27 cellular contexts compared by ENCODE assay signal in the genomic region with DNA sequence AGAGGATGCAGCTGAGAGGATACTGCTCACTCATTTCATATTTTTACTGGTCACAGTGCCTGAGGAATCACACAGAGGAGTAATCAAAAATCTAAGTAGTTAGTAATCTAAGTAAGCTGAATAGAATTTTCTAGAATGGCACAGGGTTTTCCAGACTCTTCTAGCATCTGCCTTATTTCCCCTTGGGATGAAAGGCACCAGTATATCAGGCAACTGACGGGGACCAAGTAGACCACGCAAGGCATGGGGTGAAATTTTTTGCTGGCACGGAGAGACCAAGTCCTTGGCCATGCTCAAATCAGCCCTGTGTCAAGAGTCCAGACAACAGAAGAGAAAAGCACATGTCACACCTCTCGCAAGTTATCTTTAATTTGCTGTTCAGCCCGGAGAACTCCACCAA. TPM values are rescaled to one million over a fixed set of nuclear protein-coding genes. Genes with fewer than 3 reads are reported as not detected.
"Had no signal": no experiment of that assay in that cellular context is flagged by ENCODE, and none has a peak within 500 bp of the region (broad histone marks: within the 10 kb centered on the region; RNA-seq: fewer than 3 reads in every experiment).

No MANE protein-coding gene starts in this region.

- H3K27me3 ChIP-seq: foreskin keratinocyte, upper lobe of left lung had no signal

- H2AFZ ChIP-seq: parathyroid adenoma had no signal

- H3K4me3 Mint-ChIP-seq: activated CD4-positive, alpha-beta T cell treated with anti-CD3 and anti-CD28 coated beads, Interleukin-2, amount 10 ng/mL, durations not matched to agents 24 days and 14 days; activated T-cell treated with anti-CD3 and anti-CD28 coated beads, Interleukin-2, amount 50 U/mL, for 4 hours; brain; nephron; stimulated activated memory B cell treated with anti-CD40 and anti-IgM and Interleukin-4, amounts not matched to agents 10 μg/mL and 1 μg/mL and 100 μg/mL, for 72 hours; T-cell; T-helper 2 cell treated with Interferon-gamma antibody and Interleukin-4, amounts not matched to agents 5 μg/mL and 100 μg/mL, for 36 hours had no signal

- H3K4me3 ChIP-seq: thoracic aorta, upper lobe of left lung had no signal

- ATAC-seq: activated CD4-positive, CD25-positive, alpha-beta regulatory T cell treated with anti-CD3 and anti-CD28 coated beads, Interleukin-2, amount 50 U/mL, for 24 hours; activated T-cell treated with anti-CD3 and anti-CD28 coated beads, Interleukin-2, amount 50 U/mL, for 4 hours; foreskin keratinocyte; right cardiac atrium; stimulated activated memory B cell treated with anti-CD40 and anti-IgM and Interleukin-4, amounts not matched to agents 10 μg/mL and 1 μg/mL and 100 μg/mL, for 72 hours; T-cell had no signal

- H3K27ac Mint-ChIP-seq: activated CD4-positive, alpha-beta T cell treated with anti-CD3 and anti-CD28 coated beads, Interleukin-2, amount 10 ng/mL, durations not matched to agents 24 days and 14 days; nephron; stimulated activated memory B cell treated with anti-CD40 and anti-IgM and Interleukin-4, amounts not matched to agents 10 μg/mL and 1 μg/mL and 100 μg/mL, for 72 hours had no signal

- DNase-seq: activated CD4-positive, alpha-beta T cell treated with anti-CD3 and anti-CD28 coated beads, Interleukin-2, amount 10 ng/mL, durations not matched to agents 24 days and 14 days; activated CD8-positive, alpha-beta memory T cell treated with anti-CD3 and anti-CD28 coated beads for 24 hours; activated CD8-positive, alpha-beta memory T cell treated with anti-CD3 and anti-CD28 coated beads, Interleukin-2, amount 50 U/mL, for 4 hours; activated naive CD4-positive, alpha-beta T cell treated with Interleukin-2 at 50 U/mL for 16 hours; activated T-cell treated with anti-CD3 and anti-CD28 coated beads, Interleukin-2, amount 50 U/mL, for 4 hours; aorta; dermis blood vessel endothelial cell; effector CD8-positive, alpha-beta T cell; foreskin keratinocyte; kidney; mammary epithelial cell; midbrain; right cardiac atrium; stimulated activated CD4-positive, alpha-beta T cell treated with anti-CD3 and anti-CD28 coated beads, Interleukin-12 subunit alpha, Interleukin-12 subunit beta, amount 100 ng/mL, for 4 hours; T-cell; upper lobe of left lung had no signal

- H3K9me3 Mint-ChIP-seq: activated CD4-positive, alpha-beta T cell treated with anti-CD3 and anti-CD28 coated beads, Interleukin-2, amount 10 ng/mL, durations not matched to agents 24 days and 14 days; activated T-cell treated with anti-CD3 and anti-CD28 coated beads, Interleukin-2, amount 50 U/mL, for 4 hours; brain; nephron; stimulated activated memory B cell treated with anti-CD40 and anti-IgM and Interleukin-4, amounts not matched to agents 10 μg/mL and 1 μg/mL and 100 μg/mL, for 72 hours; T-cell; T-helper 2 cell treated with Interferon-gamma antibody and Interleukin-4, amounts not matched to agents 5 μg/mL and 100 μg/mL, for 36 hours had no signal

- H3K27me3 Mint-ChIP-seq: activated CD4-positive, alpha-beta T cell treated with anti-CD3 and anti-CD28 coated beads, Interleukin-2, amount 10 ng/mL, durations not matched to agents 24 days and 14 days; brain; stimulated activated memory B cell treated with anti-CD40 and anti-IgM and Interleukin-4, amounts not matched to agents 10 μg/mL and 1 μg/mL and 100 μg/mL, for 72 hours; T-cell had no signal

- H3K27ac ChIP-seq: foreskin keratinocyte, parathyroid adenoma, thoracic aorta, upper lobe of left lung, VCaP had no signal

RNA-seq across cellular contexts. Expression of a gene that starts 29.9 kb away (rescaled TPM):
- total RNA-seq: activated CD4-positive, alpha-beta T cell treated with anti-CD3 and anti-CD28 coated beads, Interleukin-2, amount 10 ng/mL, durations not matched to agents 24 days and 14 days; activated T-cell treated with anti-CD3 and anti-CD28 coated beads, Interleukin-2, amount 50 U/mL, for 4 hours; aorta; cardiac septum; dermis blood vessel endothelial cell; foreskin keratinocyte; kidney; mammary epithelial cell; pulmonary artery endothelial cell; right cardiac atrium; skeletal muscle tissue; T-cell; thoracic aorta had no signal
